11 cellular contexts compared by ENCODE assay signal in the genomic region with DNA sequence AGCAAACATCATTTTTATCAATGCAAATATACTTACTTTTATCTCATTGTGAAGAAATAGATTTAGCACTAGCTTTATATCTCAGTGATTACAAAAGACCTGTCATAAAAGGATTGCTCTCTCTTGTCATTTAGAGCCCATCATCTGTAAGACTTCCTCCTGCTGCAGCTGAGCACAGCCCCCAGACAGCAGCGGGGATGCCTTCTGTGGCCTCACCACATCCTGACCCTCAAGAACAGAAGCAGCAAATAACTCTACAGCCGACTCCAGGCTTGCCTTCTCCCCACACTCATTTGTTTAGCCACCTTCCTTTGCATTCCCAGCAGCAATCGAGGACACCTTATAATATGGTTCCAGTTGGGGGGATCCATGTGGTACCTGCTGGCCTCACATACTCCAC.
DNase-seq lines count a peak whose midpoint lies in the region; ATAC-seq and TF ChIP-seq lines count a peak whose summit lies in the region.
"Had no signal": no experiment of that assay in that cellular context is flagged by ENCODE, and none has a peak within 500 bp of the region (broad histone marks: within the 10 kb centered on the region; RNA-seq: fewer than 3 reads in every experiment).

No MANE protein-coding gene starts in this region.

- TF ChIP-seq POLR2A in spleen (IDR thresholded peaks at IDR 0.05) (no peak), esophagus muscularis mucosa (IDR thresholded peaks at IDR 0.05; ENCODE audit: low read depth) (no peak)

- peaks cover 0 to 55% (median 31%) of the 10 kb centered on the region in 6 donors for H3K36me3 ChIP-seq in spleen
- H3K36me3 ChIP-seq in esophagus muscularis mucosa = peaks cover 10 to 38% (median 25%) of the 10 kb centered on the region in 4 donors

- H3K27me3 Mint-ChIP-seq in activated CD4-positive, alpha-beta T cell treated with anti-CD3 and anti-CD28 coated beads, Interleukin-2, amount 10 ng/mL, durations not matched to agents 24 days and 14 days = no peaks in the 10 kb centered on the region
- H3K27me3 Mint-ChIP-seq in activated B cell treated with CpG ODN at 0.5 μM for 24 hours (no peaks in the 10 kb centered on the region), type B pancreatic cell (no peaks in the 10 kb centered on the region)

- peaks cover 32% of the 10 kb centered on the region for H3K36me3 Mint-ChIP-seq in activated CD4-positive, alpha-beta T cell treated with anti-CD3 and anti-CD28 coated beads, Interleukin-2, amount 10 ng/mL, durations not matched to agents 24 days and 14 days (ENCODE audit: low read depth)
- H3K36me3 Mint-ChIP-seq in activated B cell treated with CpG ODN at 0.5 μM for 24 hours (ENCODE audit: low read depth) (peaks cover 66% of the 10 kb centered on the region), type B pancreatic cell (peaks cover 52% of the 10 kb centered on the region)

- H3K4me3 Mint-ChIP-seq in activated CD4-positive, alpha-beta T cell treated with anti-CD3 and anti-CD28 coated beads, Interleukin-2, amount 10 ng/mL, durations not matched to agents 24 days and 14 days = peak overlapping the region; percentile 44
- H3K4me3 Mint-ChIP-seq in activated B cell treated with CpG ODN at 0.5 μM for 24 hours = no peak overlapping the region
- H3K4me3 Mint-ChIP-seq in type B pancreatic cell = no peak overlapping the region

- TF ChIP-seq EP300 in esophagus muscularis mucosa (IDR thresholded peaks at IDR 0.05) = no peak

- H3K27me3 ChIP-seq in spleen (replicated peaks in 1 of 7) = no peaks in the 10 kb centered on the region
- H3K27me3 ChIP-seq in esophagus muscularis mucosa = no peaks in the 10 kb centered on the region

- ATAC-seq in HG03139 (IDR thresholded peaks at IDR 0.05; ENCODE audit: unreplicated experiment) = peak; percentile 61
- ATAC-seq in activated B cell treated with CpG ODN at 0.5 μM for 24 hours (ENCODE audit: low read depth) = peak; percentile 31
- ATAC-seq: A549 had no signal

- peaks cover 5 to 18% (median 11%) of the 10 kb centered on the region in 6 donors for H3K4me1 ChIP-seq in spleen
- H3K4me1 ChIP-seq in esophagus muscularis mucosa = peaks cover 0 to 5% (median 0%) of the 10 kb centered on the region in 4 donors
- H3K4me1 ChIP-seq: parathyroid adenoma had no signal

- CTCF ChIA-PET in activated B cell treated with CpG ODN at 0.5 μM for 24 hours (lab: Charles Lee) = no interaction called here

- peaks cover 33% of the 10 kb centered on the region for H3K4me1 Mint-ChIP-seq in activated CD4-positive, alpha-beta T cell treated with anti-CD3 and anti-CD28 coated beads, Interleukin-2, amount 10 ng/mL, durations not matched to agents 24 days and 14 days
- peaks cover 9% of the 10 kb centered on the region for H3K4me1 Mint-ChIP-seq in activated B cell treated with CpG ODN at 0.5 μM for 24 hours
- H3K4me1 Mint-ChIP-seq in type B pancreatic cell (ENCODE audit: unreplicated experiment) = peaks cover 7% of the 10 kb centered on the region

- WGBS in spleen, 5 donors = 8 to 28% (median 19%) methylated on average over 3 of the region's 3 CpGs
- WGBS in esophagus muscularis mucosa = 61% methylated on average over 3 of the region's 3 CpGs

- intact Hi-C loops in activated CD4-positive, alpha-beta T cell treated with anti-CD3 and anti-CD28 coated beads, Interleukin-2, amount 10 ng/mL, durations not matched to agents 24 days and 14 days (cut with micrococcal nuclease) = no loop called here
- intact Hi-C loops in activated B cell treated with CpG ODN at 0.5 μM for 24 hours (cut with micrococcal nuclease) = no loop called here
- intact Hi-C loops in spleen (cut with DNase I; ENCODE audit: low total_unique reads) = no loop called here
- intact Hi-C loops in esophagus muscularis mucosa (cut with DNase I) = no loop called here

- H3K27ac Mint-ChIP-seq in activated CD4-positive, alpha-beta T cell treated with anti-CD3 and anti-CD28 coated beads, Interleukin-2, amount 10 ng/mL, durations not matched to agents 24 days and 14 days = no peak overlapping the region
- H3K27ac Mint-ChIP-seq in activated B cell treated with CpG ODN at 0.5 μM for 24 hours (peak overlapping the region; percentile 15), type B pancreatic cell (no peak overlapping the region)

- TF ChIP-seq CTCF in activated B cell treated with CpG ODN at 0.5 μM for 24 hours (IDR thresholded peaks at IDR 0.05) (no peak), spleen (IDR thresholded peaks at IDR 0.05 in 8 of 11, conservative IDR thresholded peaks at IDR 0.05 in 3 of 11) (no peak), esophagus muscularis mucosa (IDR thresholded peaks at IDR 0.05) (no peak), type B pancreatic cell (conservative IDR thresholded peaks at IDR 0.05) (no peak)

- H3K9me3 Mint-ChIP-seq in activated CD4-positive, alpha-beta T cell treated with anti-CD3 and anti-CD28 coated beads, Interleukin-2, amount 10 ng/mL, durations not matched to agents 24 days and 14 days = no peaks in the 10 kb centered on the region
- no peaks in the 10 kb centered on the region for H3K9me3 Mint-ChIP-seq in activated B cell treated with CpG ODN at 0.5 μM for 24 hours
- no peaks in the 10 kb centered on the region for H3K9me3 Mint-ChIP-seq in type B pancreatic cell

- H3K27ac ChIP-seq in spleen (peak overlapping the region in 1 of 8 donors; percentile 11), esophagus muscularis mucosa (replicated peaks in 1 of 4) (no peak overlapping the region)
- H3K27ac ChIP-seq: A549, parathyroid adenoma had no signal

- POLR2A ChIA-PET in activated B cell treated with CpG ODN at 0.5 μM for 24 hours (lab: Charles Lee) = interaction anchor here (1.3 kb wide), 1 partner anchor 150 kb away, joined by 7 read pairs; the partner anchor contains the start of gene HIVEP1

- H3K9me3 ChIP-seq in spleen (no peaks in the 10 kb centered on the region), esophagus muscularis mucosa (no peaks in the 10 kb centered on the region)
- H3K9me3 ChIP-seq: A549 had no signal

- DNase-seq in activated CD4-positive, alpha-beta T cell treated with anti-CD3 and anti-CD28 coated beads, Interleukin-2, amount 10 ng/mL, durations not matched to agents 24 days and 14 days = peak; percentile 88
- DNase-seq in activated CD4-positive, alpha-beta T cell treated with anti-CD3 and anti-CD28 coated beads for 1 hour = no peak
- DNase-seq in activated B cell treated with CpG ODN at 0.5 μM for 24 hours = no peak
- DNase-seq in spleen = peak; percentile 80
- no peak for DNase-seq in NCI-H1105 treated with DMSO at 0.1 percent for 48 hours (lab: John Stamatoyannopoulos, UW)
- DNase-seq in esophagus muscularis mucosa (ENCODE audit: extremely low spot score) = no peak
- no peak for DNase-seq in type B pancreatic cell (ENCODE audit: extremely low spot score, unreplicated experiment)
- DNase-seq: NCI-H510A had no signal

- H3K4me3 ChIP-seq in spleen (no peak overlapping the region), esophagus muscularis mucosa (no peak overlapping the region)
- H3K4me3 ChIP-seq: A549 had no signal

Comparison
In these comparisons a context has a peak if more than half of its experiments do, and no peak if none do; other contexts are left out.
1. DNase-seq: peak in activated CD4-positive, alpha-beta T cell treated with anti-CD3 and anti-CD28 coated beads, Interleukin-2, amount 10 ng/mL, durations not matched to agents 24 days and 14 days (single experiment) and spleen (single experiment); none in activated CD4-positive, alpha-beta T cell treated with anti-CD3 and anti-CD28 coated beads for 1 hour (single experiment), activated B cell treated with CpG ODN at 0.5 μM for 24 hours (single experiment), NCI-H1105 treated with DMSO at 0.1 percent for 48 hours (single experiment), esophagus muscularis mucosa (single experiment) and type B pancreatic cell (single experiment).